Comparison of ENCODE assay signal across 9 cellular contexts in genomic region chr5:75885849-75886596, GRCh38.
DNase-seq lines count a peak whose midpoint lies in the region; ATAC-seq and TF ChIP-seq lines count a peak whose summit lies in the region.
"Had no signal": no experiment of that assay in that cellular context is flagged by ENCODE, and none has a peak within 500 bp of the region (broad histone marks: within the 10 kb centered on the region; RNA-seq: fewer than 3 reads in every experiment).

No MANE protein-coding gene starts in this region.

- H3K9me3 ChIP-seq in neuronal stem cell (replicated peaks in 1 of 2; ENCODE audit: control insufficient read depth in 2 of 2, insufficient read depth in 1 of 2, low read depth in 1 of 2, low read length in 2 of 2): no peaks in the 10 kb centered on the region
- no peaks in the 10 kb centered on the region for H3K9me3 ChIP-seq in left lung

- H2BK12ac ChIP-seq in neuronal stem cell (ENCODE audit: low read length): no peak overlapping the region

- H3K79me2 ChIP-seq in GM23338 (replicated peaks; ENCODE audit: insufficient read depth): no peaks in the 10 kb centered on the region

- no peak overlapping the region for H3K27ac Mint-ChIP-seq in Calu3 (ENCODE audit: unreplicated experiment)
- H3K27ac Mint-ChIP-seq in GM23338: no peak overlapping the region
- H3K27ac Mint-ChIP-seq: dendritic cell treated with granulocyte-macrophage colony-stimulating factor and Interleukin-4, amounts not matched to agents 40 ng/mL and 50 ng/mL, for 4 days had no signal

- H3K9me3 Mint-ChIP-seq in Calu3 (ENCODE audit: low read depth, unreplicated experiment) (no peaks in the 10 kb centered on the region), GM23338 (no peaks in the 10 kb centered on the region)
- H3K9me3 Mint-ChIP-seq: dendritic cell treated with granulocyte-macrophage colony-stimulating factor and Interleukin-4, amounts not matched to agents 40 ng/mL and 50 ng/mL, for 4 days had no signal

- H3K9ac ChIP-seq in neuronal stem cell (ENCODE audit: low read depth, low read length, poor library complexity): no peak overlapping the region

- H3K27ac ChIP-seq in GM23338 (ENCODE audit: low read depth) (no peak overlapping the region), neuronal stem cell (replicated peaks; ENCODE audit: low read length) (no peak overlapping the region), left lung (no peak overlapping the region)

- H3K4me1 Mint-ChIP-seq in Calu3 (ENCODE audit: low read depth, unreplicated experiment): no peaks in the 10 kb centered on the region
- H3K4me1 Mint-ChIP-seq in GM23338: no peaks in the 10 kb centered on the region

- H3K4me3 Mint-ChIP-seq in Calu3 (ENCODE audit: low read depth, unreplicated experiment) (no peak overlapping the region), GM23338 (no peak overlapping the region)
- H3K4me3 Mint-ChIP-seq: dendritic cell treated with granulocyte-macrophage colony-stimulating factor and Interleukin-4, amounts not matched to agents 40 ng/mL and 50 ng/mL, for 4 days had no signal

- H3K27me3 ChIP-seq in GM23338 (ENCODE audit: insufficient read depth) (no peaks in the 10 kb centered on the region), kidney epithelial cell (ENCODE audit: control insufficient read depth, insufficient read depth, low read length) (no peaks in the 10 kb centered on the region), neuronal stem cell (ENCODE audit: control insufficient read depth in 3 of 3, insufficient read depth in 3 of 3, low read depth in 1 of 3, low read length in 3 of 3) (no peaks in the 10 kb centered on the region), left lung (no peaks in the 10 kb centered on the region)

- H4K8ac ChIP-seq in neuronal stem cell (ENCODE audit: low read depth, low read length): no peak overlapping the region

- no peaks in the 10 kb centered on the region for H4K20me1 ChIP-seq in GM23338 (replicated peaks; ENCODE audit: insufficient read depth)

- CTCF ChIA-PET in Calu3 (lab: Charles Lee): interaction anchor here (1.2 to 2.2 kb wide), 2 partner anchors 289 to 371 kb away, joined by 3 to 10 read pairs; no protein-coding TSS in a partner anchor

- H2BK120ac ChIP-seq in neuronal stem cell (ENCODE audit: low read depth, low read length): no peak overlapping the region

- H3K27me3 Mint-ChIP-seq in Calu3 (ENCODE audit: unreplicated experiment): peaks cover 2% of the 10 kb centered on the region
- H3K27me3 Mint-ChIP-seq in GM23338 (ENCODE audit: insufficient read depth, low read depth, poor library complexity): no peaks in the 10 kb centered on the region
- H3K27me3 Mint-ChIP-seq: dendritic cell treated with granulocyte-macrophage colony-stimulating factor and Interleukin-4, amounts not matched to agents 40 ng/mL and 50 ng/mL, for 4 days had no signal

- TF ChIP-seq CTCF in Calu3 (IDR thresholded peaks at IDR 0.05; ENCODE audit: unreplicated experiment): no peak
- TF ChIP-seq CTCF in GM23338 (conservative IDR thresholded peaks at IDR 0.05; ENCODE audit: low read depth in 2 of 2): peak; percentile 56 to 76
- TF ChIP-seq CTCF in kidney epithelial cell (IDR thresholded peaks at IDR 0.05; ENCODE audit: insufficient read depth, low read length, poor library complexity, severe bottlenecking): peak; percentile 7
- TF ChIP-seq CTCF in left lung (IDR thresholded peaks at IDR 0.05): no peak

- H3K4me1 ChIP-seq in GM23338 (ENCODE audit: insufficient read depth): no peaks in the 10 kb centered on the region
- H3K4me1 ChIP-seq in neuronal stem cell (ENCODE audit: control insufficient read depth in 2 of 2, insufficient read depth in 1 of 2, low read depth in 1 of 2, low read length in 2 of 2): peaks cover 0 to 2% of the 10 kb centered on the region in 2 donors
- no peaks in the 10 kb centered on the region for H3K4me1 ChIP-seq in left lung

- no CpG with 5 or more reads among the region's 2 CpGs for WGBS in neuronal stem cell (ENCODE audit: extremely low coverage in 2 of 2, insufficient read length in 2 of 2, insufficient replicate concordance in 1 of 2), 2 donors

- intact Hi-C loops in Calu3 (cut with micrococcal nuclease; ENCODE audit: unreplicated experiment) (no loop called here), left lung (cut with DNase I) (no loop called here)

- no peak overlapping the region for H3K23ac ChIP-seq in neuronal stem cell (ENCODE audit: low read depth, low read length, poor library complexity)

- no peaks in the 10 kb centered on the region for H3F3A ChIP-seq in GM23338 (replicated peaks; ENCODE audit: low read depth)

- no peak overlapping the region for H3K4me3 ChIP-seq in GM23338
- H3K4me3 ChIP-seq in kidney epithelial cell (ENCODE audit: low read depth, low read length): no peak overlapping the region
- no peak overlapping the region for H3K4me3 ChIP-seq in neuronal stem cell (ENCODE audit: low read length in 2 of 2)
- no peak overlapping the region for H3K4me3 ChIP-seq in left lung

- no peak overlapping the region for H2AK5ac ChIP-seq in neuronal stem cell (ENCODE audit: low read depth, low read length)

- H3K14ac ChIP-seq in neuronal stem cell (ENCODE audit: low read length): no peak overlapping the region

- no peak overlapping the region for H2BK15ac ChIP-seq in neuronal stem cell (ENCODE audit: low read length)

- no peak overlapping the region for H3K4ac ChIP-seq in neuronal stem cell (ENCODE audit: low read length)

- H3K36me3 Mint-ChIP-seq in Calu3 (ENCODE audit: insufficient read depth, unreplicated experiment): no peaks in the 10 kb centered on the region
- no peaks in the 10 kb centered on the region for H3K36me3 Mint-ChIP-seq in GM23338 (ENCODE audit: low read depth)

- H3K4me2 ChIP-seq in GM23338 (no peak overlapping the region), neuronal stem cell (ENCODE audit: insufficient read depth, low read length, poor library complexity, severe bottlenecking) (no peak overlapping the region)

- H3K36me3 ChIP-seq in GM23338 (ENCODE audit: insufficient read depth): no peaks in the 10 kb centered on the region
- H3K36me3 ChIP-seq in kidney epithelial cell (ENCODE audit: control insufficient read depth, insufficient read depth, low read length): no peaks in the 10 kb centered on the region
- H3K36me3 ChIP-seq in neuronal stem cell (replicated peaks in 1 of 2; ENCODE audit: control insufficient read depth in 2 of 2, insufficient read depth in 2 of 2, low read length in 2 of 2): no peaks in the 10 kb centered on the region
- no peaks in the 10 kb centered on the region for H3K36me3 ChIP-seq in left lung

- H2AFZ ChIP-seq in GM23338: peak overlapping the region; percentile 98
- no peak overlapping the region for H2AFZ ChIP-seq in neuronal stem cell (ENCODE audit: low read length)

- BruUV-seq in Calu3 (replicated peaks; lab: Mats Ljungman, UMichigan): no TSS peak

- DNase-seq in Calu3 (peak; percentile 28), GM23338 (ENCODE audit: low spot score) (peak; percentile 52), SKM-1 (lab: John Stamatoyannopoulos, UW; ENCODE audit: unreplicated experiment) (peak; percentile 14), kidney epithelial cell (ENCODE audit: low read depth) (no peak), neuronal stem cell (ENCODE audit: low spot score) (no peak), left lung (no peak)
- DNase-seq in activated effector memory CD4-positive, alpha-beta T cell treated with Interleukin-2 at 50 U/mL for 16 hours: no peak

- no peak overlapping the region for H3K18ac ChIP-seq in neuronal stem cell (ENCODE audit: low read length)

- peak; percentile 96 for ATAC-seq in GM23338
- ATAC-seq in HG02571 (IDR thresholded peaks at IDR 0.05; ENCODE audit: unreplicated experiment): no peak
- ATAC-seq in left lung: no peak

- no peak overlapping the region for H4K91ac ChIP-seq in neuronal stem cell (ENCODE audit: low read depth, low read length, poor library complexity)

- no peaks in the 10 kb centered on the region for H3K79me1 ChIP-seq in neuronal stem cell (ENCODE audit: low read depth, low read length)

- no peak overlapping the region for H2BK5ac ChIP-seq in neuronal stem cell (ENCODE audit: low read length)

- no peaks in the 10 kb centered on the region; the same call in 1 of the 2 replicates for H3K9me2 ChIP-seq in GM23338 (ENCODE audit: insufficient read depth)

TF ChIP-seq in GM23338, 12 proteins besides CTCF, POLR2A, EP300 and RAD21:
- TF ChIP-seq POLR2AphosphoS5 (IDR thresholded peaks at IDR 0.05; ENCODE audit: low read depth) (no peak), EZH2 (IDR thresholded peaks at IDR 0.05; ENCODE audit: low read depth, unreplicated experiment) (no peak), EZH2phosphoT487 (IDR thresholded peaks at IDR 0.05; ENCODE audit: unreplicated experiment) (no peak)

Comparison
In these comparisons a context has a peak if more than half of its experiments do, and no peak if none do; other contexts are left out.
1. DNase-seq: peak in Calu3 (single experiment), GM23338 (single experiment) and SKM-1 (single experiment); none in kidney epithelial cell (single experiment), neuronal stem cell (single experiment), activated effector memory CD4-positive, alpha-beta T cell treated with Interleukin-2 at 50 U/mL for 16 hours (single experiment) and left lung (0 of 2).
2. CTCF ChIP-seq: peak in GM23338 (2 of 2) and kidney epithelial cell (single experiment); none in Calu3 (single experiment) and left lung (0 of 2).